In genomic region chr15:70802629-70803028, GRCh38 we compare ENCODE assay signal across 1 cellular context.
TF ChIP-seq lines count a peak whose summit lies in the region.

No MANE protein-coding gene starts in this region.

TF ChIP-seq in SK-N-SH treated with all-trans-retinoic acid at 6 μM for 48 hours, 23 proteins besides CTCF, POLR2A, EP300 and RAD21 (continued from another document):
- TF ChIP-seq CREB5 (CRISPR knock-in tag; IDR thresholded peaks at IDR 0.05; ENCODE audit: low read depth) (no peak), ESRRG (CRISPR knock-in tag; IDR thresholded peaks at IDR 0.05) (no peak), SNAI2 (CRISPR knock-in tag; IDR thresholded peaks at IDR 0.05) (no peak), CSDC2 (CRISPR knock-in tag; IDR thresholded peaks at IDR 0.05) (no peak)
